ENCODE assay signal across 8 cellular contexts in genomic region chr5:159106569-159107282, GRCh38. TPM values are rescaled to one million over a fixed set of nuclear protein-coding genes. Genes with fewer than 3 reads are reported as not detected.
DNase-seq lines count a peak whose midpoint lies in the region; ATAC-seq and FAIRE-seq lines count a peak whose summit lies in the region.

No MANE protein-coding gene starts in this region.

- peak; percentile 73 for DNase-seq in Caki2 (ENCODE audit: low read depth)
- peak; percentile 75 for DNase-seq in HT-29 (ENCODE audit: low spot score)
- DNase-seq in SHP77 (lab: John Stamatoyannopoulos, UW): peak; percentile 11 to 33
- DNase-seq in activated naive CD4-positive, alpha-beta T cell treated with anti-CD3 and anti-CD28 coated beads, Interleukin-2, amount 10 ng/mL, durations not matched to agents 7 days and 5 days: peak; percentile 78
- DNase-seq in Right ventricle myocardium inferior (ENCODE audit: missing footprints): peak; percentile 91
- peak in 9 of 10 donors; percentile 53 to 94 (median 76) for DNase-seq in posterior cingulate gyrus
- DNase-seq in urothelium cell line (ENCODE audit: low spot score): peak; percentile 80

- FAIRE-seq in urothelium cell line (lab: Jason Lieb, UNC): no peak

- no peaks in the 10 kb centered on the region for H3K9me3 Mint-ChIP-seq in activated naive CD4-positive, alpha-beta T cell treated with anti-CD3 and anti-CD28 coated beads, Interleukin-2, amount 10 ng/mL, durations not matched to agents 7 days and 5 days

- H3K36me3 Mint-ChIP-seq in activated naive CD4-positive, alpha-beta T cell treated with anti-CD3 and anti-CD28 coated beads, Interleukin-2, amount 10 ng/mL, durations not matched to agents 7 days and 5 days: no peaks in the 10 kb centered on the region

- in situ Hi-C loops in Caki2 (cut with HindIII; ENCODE audit: low pct_unique_long_range_greater_than_20kb, low sequenced_read_pairs): no loop called here

- CTCF ChIA-PET in activated naive CD4-positive, alpha-beta T cell treated with anti-CD3 and anti-CD28 coated beads, Interleukin-2, amount 10 ng/mL, durations not matched to agents 7 days and 5 days (lab: Charles Lee): interaction anchor here (0.6 to 8.6 kb wide), 32 partner anchors 8 to 1361 kb away, joined by 3 to 174 read pairs (median 4); no protein-coding TSS in a partner anchor

- peaks cover 21% of the 10 kb centered on the region for H3K4me1 Mint-ChIP-seq in activated naive CD4-positive, alpha-beta T cell treated with anti-CD3 and anti-CD28 coated beads, Interleukin-2, amount 10 ng/mL, durations not matched to agents 7 days and 5 days

- H3K27me3 Mint-ChIP-seq in activated naive CD4-positive, alpha-beta T cell treated with anti-CD3 and anti-CD28 coated beads, Interleukin-2, amount 10 ng/mL, durations not matched to agents 7 days and 5 days: peaks cover 74% of the 10 kb centered on the region

- ATAC-seq in GM19463 (IDR thresholded peaks at IDR 0.05; ENCODE audit: unreplicated experiment) (peak; percentile 66), Right ventricle myocardium inferior (peak; percentile 83)

- H3K27ac Mint-ChIP-seq in activated naive CD4-positive, alpha-beta T cell treated with anti-CD3 and anti-CD28 coated beads, Interleukin-2, amount 10 ng/mL, durations not matched to agents 7 days and 5 days: no peak overlapping the region

- intact Hi-C loops in Right ventricle myocardium inferior (cut with DNase I): loop anchor here (1.0 to 10.0 kb wide), 6 partner anchors 411 to 1094 kb away; no protein-coding TSS in a partner anchor
- intact Hi-C loops in posterior cingulate gyrus (cut with DNase I): loop anchor here (1.0 to 10.0 kb wide), 4 partner anchors 411 to 1344 kb away; no protein-coding TSS in a partner anchor

- peak overlapping the region; percentile 61 for H3K4me3 Mint-ChIP-seq in activated naive CD4-positive, alpha-beta T cell treated with anti-CD3 and anti-CD28 coated beads, Interleukin-2, amount 10 ng/mL, durations not matched to agents 7 days and 5 days

RNA-seq across cellular contexts. Expression of gene EBF1, which starts 7.0 kb away (rescaled TPM):
- 0.14 and 0.78 TPM in 2 replicates for total RNA-seq in Caki2 (2014; rRNA removed; shearing (Covaris generic); ENCODE audit: low replicate concordance)
- not detected in 2 replicates for total RNA-seq in HT-29 (2014; rRNA removed; shearing (Covaris generic))
- 17.1 TPM for total RNA-seq in Right ventricle myocardium inferior

Comparison
In these comparisons a context has a peak if more than half of its experiments do, and no peak if none do; other contexts are left out.
1. Peak in every context shown above with its lines: DNase-seq and ATAC-seq.
2. DNase-seq: peak in every context shown above with its lines; median percentile 91 in Right ventricle myocardium inferior; 80 in urothelium cell line; 78 in activated naive CD4-positive, alpha-beta T cell treated with anti-CD3 and anti-CD28 coated beads, Interleukin-2, amount 10 ng/mL, durations not matched to agents 7 days and 5 days; 76 in posterior cingulate gyrus; 75 in HT-29; 73 in Caki2; 22 in SHP77.
3. RNA of gene EBF1, which starts 7.0 kb away (total RNA-seq): 17.1 TPM in Right ventricle myocardium inferior (single experiment); 0.14 to 0.78 TPM in Caki2 and not detected in HT-29; every median in the first group is over 10 times any median in the second.